In genomic region chr6:34667481-34668238, GRCh38 we compare ENCODE assay signal across 19 cellular contexts. TPM values are rescaled to one million over a fixed set of nuclear protein-coding genes. Genes with fewer than 3 reads are reported as not detected.
DNase-seq lines count a peak whose midpoint lies in the region; ATAC-seq and TF ChIP-seq lines count a peak whose summit lies in the region.
"Had no signal": no experiment of that assay in that cellular context is flagged by ENCODE, and none has a peak within 500 bp of the region (broad histone marks: within the 10 kb centered on the region; RNA-seq: fewer than 3 reads in every experiment).

No MANE protein-coding gene starts in this region.

- H3K27me3 Mint-ChIP-seq in CD4-positive, alpha-beta T cell, result no peaks in the 10 kb centered on the region
- H3K27me3 Mint-ChIP-seq in HFFc6 (ENCODE audit: insufficient read depth) (no peaks in the 10 kb centered on the region), natural killer cell (ENCODE audit: low read depth in 2 of 2) (no peaks in the 10 kb centered on the region)
- H3K27me3 Mint-ChIP-seq: activated CD4-positive, alpha-beta T cell treated with anti-CD3 and anti-CD28 coated beads, Interleukin-2, amount 10 ng/mL, durations not matched to agents 24 days and 14 days had no signal

- H3K36me3 ChIP-seq in endocrine pancreas (ENCODE audit: control insufficient read depth, insufficient read depth, low read length), result no peaks in the 10 kb centered on the region
- H3K36me3 ChIP-seq: breast epithelium, colonic mucosa, suprapubic skin had no signal

- peaks cover 16% of the 10 kb centered on the region for H3K4me1 ChIP-seq in endocrine pancreas (ENCODE audit: control insufficient read depth, insufficient read depth, low read length)

- no peak overlapping the region for H3K4me3 Mint-ChIP-seq in CD4-positive, alpha-beta T cell
- H3K4me3 Mint-ChIP-seq in HFFc6, result no peak overlapping the region
- no peak overlapping the region for H3K4me3 Mint-ChIP-seq in natural killer cell
- H3K4me3 Mint-ChIP-seq: activated CD4-positive, alpha-beta T cell treated with anti-CD3 and anti-CD28 coated beads, Interleukin-2, amount 10 ng/mL, durations not matched to agents 24 days and 14 days had no signal

- no peaks in the 10 kb centered on the region for H3K36me3 Mint-ChIP-seq in CD4-positive, alpha-beta T cell (ENCODE audit: low read depth)
- no peaks in the 10 kb centered on the region for H3K36me3 Mint-ChIP-seq in HFFc6 (ENCODE audit: low read depth)
- no peaks in the 10 kb centered on the region for H3K36me3 Mint-ChIP-seq in natural killer cell

- intact Hi-C loops in CD4-positive, alpha-beta T cell (cut with DNase I, micrococcal nuclease), result loop anchor here in 1 of 2 experiments (2.0 kb wide), 1 partner anchor 13 kb away; no protein-coding TSS in a partner anchor
- intact Hi-C loops in natural killer cell (cut with micrococcal nuclease), result no loop called here
- intact Hi-C loops in Right ventricle myocardium superior (cut with DNase I), result no loop called here

- no peak for DNase-seq in CD4-positive, alpha-beta T cell
- no peak for DNase-seq in HFFc6
- DNase-seq in natural killer cell, result no peak
- DNase-seq in stimulated activated CD4-positive, alpha-beta T cell treated with anti-CD3 and anti-CD28 coated beads, Interleukin-1b, Interleukin-23, amount 100 ng/mL, for 48 hours, result no peak
- no peak for DNase-seq in Right ventricle myocardium superior
- no peak for DNase-seq in stimulated activated naive CD4-positive, alpha-beta T cell (lab: John Stamatoyannopoulos, UW)
- DNase-seq: activated CD4-positive, alpha-beta T cell treated with anti-CD3 and anti-CD28 coated beads, Interleukin-2, amount 10 ng/mL, durations not matched to agents 24 days and 14 days; colonic mucosa; H7; head of caudate nucleus; NCI-H1417 treated with DMSO at 0.1 percent for 48 hours; NCI-H2107; NCI-H510A; right cardiac atrium had no signal

- H3K9me3 ChIP-seq in CD4-positive, alpha-beta T cell (ENCODE audit: control insufficient read depth, low read length), result no peaks in the 10 kb centered on the region
- no peaks in the 10 kb centered on the region for H3K9me3 ChIP-seq in endocrine pancreas (ENCODE audit: control insufficient read depth, low read length)
- H3K9me3 ChIP-seq: breast epithelium, colonic mucosa, suprapubic skin had no signal

- H3K27ac Mint-ChIP-seq in CD4-positive, alpha-beta T cell, result peak overlapping the region; percentile 43
- H3K27ac Mint-ChIP-seq in HFFc6 (peak overlapping the region; percentile 9), natural killer cell (peak overlapping the region; percentile 13 to 58)
- H3K27ac Mint-ChIP-seq: activated CD4-positive, alpha-beta T cell treated with anti-CD3 and anti-CD28 coated beads, Interleukin-2, amount 10 ng/mL, durations not matched to agents 24 days and 14 days; activated T-helper 2 cell treated with anti-CD3 and anti-CD28 coated beads, Interferon-gamma antibody, Interleukin-2, Interleukin-4, amounts not matched to agents 10 μg/mL and 5 μg/mL and 100 μg/mL, durations not matched to agents 14 hours and 24 hours and 36 hours had no signal

- no peak overlapping the region for H3K9ac ChIP-seq in endocrine pancreas (ENCODE audit: control insufficient read depth, insufficient read depth, low read length)

- POLR2A ChIA-PET in CD4-positive, alpha-beta T cell (lab: Charles Lee), result interaction anchor here (0.9 kb wide), 1 partner anchor 124 kb away, joined by 3 read pairs; no protein-coding TSS in a partner anchor

- no peak for ATAC-seq in CD4-positive, alpha-beta T cell (ENCODE audit: poor library complexity)
- ATAC-seq in natural killer cell (no peak), Right ventricle myocardium superior (ENCODE audit: poor library complexity) (no peak), HG03175 (IDR thresholded peaks at IDR 0.05; ENCODE audit: unreplicated experiment) (no peak)
- ATAC-seq: right cardiac atrium had no signal

- TF ChIP-seq CTCF in CD4-positive, alpha-beta T cell (IDR thresholded peaks at IDR 0.05), result no peak
- TF ChIP-seq CTCF in HFFc6 (IDR thresholded peaks at IDR 0.05), result no peak
- TF ChIP-seq CTCF in natural killer cell (IDR thresholded peaks at IDR 0.05), result no peak

- H3K27me3 ChIP-seq in CD4-positive, alpha-beta T cell (ENCODE audit: control insufficient read depth, insufficient read depth, low read length), result no peaks in the 10 kb centered on the region
- no peaks in the 10 kb centered on the region for H3K27me3 ChIP-seq in endocrine pancreas (ENCODE audit: control insufficient read depth, insufficient read depth, low read length)
- H3K27me3 ChIP-seq: breast epithelium, colonic mucosa, suprapubic skin had no signal

- H3K9me3 Mint-ChIP-seq in CD4-positive, alpha-beta T cell, result no peaks in the 10 kb centered on the region
- no peaks in the 10 kb centered on the region for H3K9me3 Mint-ChIP-seq in HFFc6
- no peaks in the 10 kb centered on the region for H3K9me3 Mint-ChIP-seq in natural killer cell
- H3K9me3 Mint-ChIP-seq: activated T-helper 2 cell treated with anti-CD3 and anti-CD28 coated beads, Interferon-gamma antibody, Interleukin-2, Interleukin-4, amounts not matched to agents 10 μg/mL and 5 μg/mL and 100 μg/mL, durations not matched to agents 14 hours and 24 hours and 36 hours had no signal

- H3K4me3 ChIP-seq in endocrine pancreas (ENCODE audit: control insufficient read depth, insufficient read depth, low read length), result peak overlapping the region; percentile 36
- H3K4me3 ChIP-seq: breast epithelium, colonic mucosa, suprapubic skin had no signal

- CTCF ChIA-PET in CD4-positive, alpha-beta T cell (lab: Charles Lee), result interaction anchor here (0.8 to 1.7 kb wide), 3 partner anchors 11 to 46 kb away, joined by 3 to 5 read pairs (median 4); no protein-coding TSS in a partner anchor

- H3K27ac ChIP-seq in CD4-positive, alpha-beta T cell (ENCODE audit: low read depth, low read length), result no peak overlapping the region
- H3K27ac ChIP-seq: breast epithelium, colonic mucosa, suprapubic skin had no signal

- H3K4me1 Mint-ChIP-seq in CD4-positive, alpha-beta T cell (ENCODE audit: low read depth), result peaks cover 64% of the 10 kb centered on the region
- H3K4me1 Mint-ChIP-seq in HFFc6 (ENCODE audit: low read depth) (peaks cover 71% of the 10 kb centered on the region), natural killer cell (peaks cover 47 to 59% of the 10 kb centered on the region in 2 donors)

RNA-seq across cellular contexts. Expression of gene ILRUN, which starts 28.9 kb away (rescaled TPM):
- 10 to 100 TPM; 44.9 to 49.4 TPM for total RNA-seq in CD4-positive, alpha-beta T cell
- 10 to 100 TPM; 56.0 to 65.1 (median 59.4) TPM for total RNA-seq in HFFc6 (2021; fragmentation: NEBNext Ultra II Directional; extraction: Animal tissue kit (Norgen Biotek cat#: 25700))
- 100 to 1,000 TPM in 1 of 3 donors, 10 to 100 TPM in 2; 91.2 to 101 (median 92.3) TPM for total RNA-seq in natural killer cell
- 132 TPM for total RNA-seq in Right ventricle myocardium superior
